ENCODE assay signal across 16 cellular contexts in the genomic region with DNA sequence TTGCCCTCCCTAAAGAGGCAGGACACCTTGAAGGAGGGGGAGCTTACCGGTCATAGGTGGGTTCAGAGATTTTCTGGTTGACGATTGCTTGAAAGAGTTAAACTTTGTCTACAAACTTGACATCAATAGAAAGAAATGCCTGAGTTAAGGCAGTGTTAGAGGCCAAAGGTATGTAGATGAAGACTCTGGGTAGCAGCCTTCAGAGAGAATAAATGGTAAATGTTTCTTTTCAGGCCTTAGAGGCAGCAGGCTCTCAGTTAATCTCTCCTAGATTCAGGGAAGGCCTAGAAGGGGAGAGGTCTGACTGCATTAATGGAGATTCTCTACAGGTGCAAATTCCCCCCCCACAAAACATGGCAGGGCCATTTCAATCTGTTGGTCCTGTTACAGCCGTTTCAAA. TPM values are rescaled to one million over a fixed set of nuclear protein-coding genes. Genes with fewer than 3 reads are reported as not detected.
"Had no signal": no experiment of that assay in that cellular context is flagged by ENCODE, and none has a peak within 500 bp of the region (broad histone marks: within the 10 kb centered on the region; RNA-seq: fewer than 3 reads in every experiment).

No MANE protein-coding gene starts in this region.

- H3K27ac Mint-ChIP-seq: stimulated activated naive CD8-positive, alpha-beta T cell treated with anti-CD3 and anti-CD28 coated beads, Interleukin-15, Interleukin-2, amounts not matched to agents 100 ng/mL and 50 ng/mL, for 24 hours had no signal

- H3K4me1 ChIP-seq: gastrocnemius medialis, heart right ventricle, SJCRH30 had no signal

- H3K27me3 Mint-ChIP-seq: stimulated activated naive CD8-positive, alpha-beta T cell treated with anti-CD3 and anti-CD28 coated beads, Interleukin-15, Interleukin-2, amounts not matched to agents 100 ng/mL and 50 ng/mL, for 24 hours had no signal

- H3K27ac ChIP-seq: epithelial cell of prostate, gastrocnemius medialis, heart right ventricle, ovary, SJCRH30, thoracic aorta, VCaP had no signal

- H3K9me3 Mint-ChIP-seq: neural crest cell; stimulated activated naive CD8-positive, alpha-beta T cell treated with anti-CD3 and anti-CD28 coated beads, Interleukin-15, Interleukin-2, amounts not matched to agents 100 ng/mL and 50 ng/mL, for 24 hours had no signal

- H3K4me3 Mint-ChIP-seq: neural crest cell; stimulated activated naive CD8-positive, alpha-beta T cell treated with anti-CD3 and anti-CD28 coated beads, Interleukin-15, Interleukin-2, amounts not matched to agents 100 ng/mL and 50 ng/mL, for 24 hours had no signal

- H3K27me3 ChIP-seq: gastrocnemius medialis, heart right ventricle, ovary, SJCRH30 had no signal

- ATAC-seq: gastrocnemius medialis, heart right ventricle had no signal

- H3K9me3 ChIP-seq: gastrocnemius medialis, heart right ventricle, ovary, SJCRH30, thoracic aorta had no signal

- H3K4me1 Mint-ChIP-seq: neural crest cell had no signal

- DNase-seq: activated CD4-positive, alpha-beta T cell treated with anti-CD3 and anti-CD28 coated beads for 4 hours; central memory CD4-positive, alpha-beta T cell; cortex of kidney; effector memory CD4-positive, alpha-beta T cell; gastrocnemius medialis; heart right ventricle; kidney; ovary; SJCRH30; stimulated activated CD4-positive, alpha-beta T cell treated with anti-CD3 and anti-CD28 coated beads, Interleukin-12 subunit alpha, Interleukin-12 subunit beta, amount 100 ng/mL, for 4 hours; SW 1271 had no signal

- H3K4me3 ChIP-seq: gastrocnemius medialis, heart right ventricle, ovary, SJCRH30, thoracic aorta had no signal

- H3K36me3 ChIP-seq: ovary, SJCRH30 had no signal

RNA-seq across cellular contexts. Expression of a gene that starts 27.7 kb away (rescaled TPM):
- total RNA-seq: SJCRH30 had no signal

RNA-seq across cellular contexts. Expression of a gene that starts 54.2 kb away (rescaled TPM):
- total RNA-seq: heart right ventricle, neural crest cell, SJCRH30 had no signal
